Comparison of ENCODE assay signal across 12 cellular contexts in the genomic region with DNA sequence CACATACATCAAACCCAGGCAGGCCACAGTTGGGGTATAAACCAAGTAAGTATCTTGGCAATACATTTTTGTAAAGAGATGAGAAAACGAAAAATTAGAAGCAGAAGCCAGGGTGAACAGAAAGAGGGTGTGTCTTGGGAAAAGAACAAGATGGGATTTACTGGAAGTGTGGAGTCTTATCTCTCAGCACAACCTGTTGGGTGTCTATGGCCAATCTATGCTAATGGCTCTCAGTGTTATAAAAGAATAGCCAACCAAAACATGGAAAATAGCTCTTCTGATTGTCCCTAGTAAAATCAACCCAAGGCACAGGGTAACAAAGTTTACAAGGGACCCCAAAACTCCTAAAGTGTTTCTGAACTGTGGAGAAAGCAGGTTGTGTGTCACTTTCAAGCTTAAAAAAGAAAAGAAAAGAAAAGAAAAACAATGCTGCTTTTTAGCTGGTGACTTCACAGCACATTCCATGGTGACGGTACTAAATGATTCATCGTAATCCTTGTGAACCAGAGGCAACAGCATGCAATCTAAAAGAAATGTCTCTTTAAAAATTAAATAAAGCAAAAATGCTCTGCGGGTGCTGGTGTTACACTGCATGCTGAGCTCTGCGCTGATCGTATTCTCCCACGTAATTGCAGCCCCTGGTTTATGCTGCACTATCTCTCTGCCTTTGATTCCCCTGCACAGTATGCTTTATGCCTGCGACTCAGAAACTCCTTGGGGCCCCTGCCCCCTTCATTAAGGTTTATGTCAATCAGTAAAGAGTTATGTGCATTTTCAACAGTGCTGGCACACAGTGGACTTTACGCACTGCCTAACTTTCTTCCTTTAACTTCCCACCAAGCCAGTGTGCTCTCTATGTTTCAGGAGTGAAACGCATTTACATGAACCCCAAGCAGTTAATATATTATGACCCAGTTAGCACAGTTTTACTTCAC.
A peak's percentile ranks its signal among the peaks of the same experiment; 100 is the strongest.
DNase-seq lines count a peak whose midpoint lies in the region; ATAC-seq and TF ChIP-seq lines count a peak whose summit lies in the region.
"Had no signal": no experiment of that assay in that cellular context is flagged by ENCODE, and none has a peak within 500 bp of the region (broad histone marks: within the 10 kb centered on the region; RNA-seq: fewer than 3 reads in every experiment).

No MANE protein-coding gene starts in this region.

- H2AFZ ChIP-seq in PC-9, result 0 out of 2 replicates have a peak overlapping the region, but pooled peaks have one; percentile 43

- no peak overlapping the region for H3K4me3 ChIP-seq in PC-9
- H3K4me3 ChIP-seq in ectodermal cell (ENCODE audit: insufficient read depth, low read depth, low read length), result no peak overlapping the region

- no peaks in the 10 kb centered on the region for H4K20me1 ChIP-seq in PC-9 (ENCODE audit: insufficient read depth)

- peaks cover 31% of the 10 kb centered on the region for H3K4me1 Mint-ChIP-seq in neural crest cell

- H3K27ac Mint-ChIP-seq in neural crest cell (ENCODE audit: unreplicated experiment), result no peak overlapping the region

- DNase-seq in AG20443 (ENCODE audit: low spot score) (peak; percentile 77), PC-9 (no peak), neural crest cell (ENCODE audit: low read depth, low spot score) (no peak), DMS 273 treated with DMSO at 0.1 percent for 48 hours (lab: John Stamatoyannopoulos, UW) (no peak), activated gamma-delta T cell treated with Interleukin-2 at 50 U/mL for 16 hours (no peak)
- DNase-seq: cortex of kidney, NCI-H187 treated with DMSO at 0.1 percent for 48 hours, posterior cingulate gyrus, SIG-M5 had no signal

- intact Hi-C loops in PC-9 (cut with micrococcal nuclease; ENCODE audit: unreplicated experiment), result no loop called here

- no peaks in the 10 kb centered on the region for H3K36me3 Mint-ChIP-seq in neural crest cell (ENCODE audit: low read depth)

- H3F3A ChIP-seq in PC-9 (ENCODE audit: insufficient read depth, low read depth), result no peaks in the 10 kb centered on the region

- BruUV-seq in PC-9 (replicated peaks; lab: Mats Ljungman, UMichigan), result no TSS peak

- H3K4me2 ChIP-seq in PC-9, result peak overlapping the region; percentile 53

- H3K36me3 ChIP-seq in PC-9 (ENCODE audit: low read depth) (no peaks in the 10 kb centered on the region), ectodermal cell (ENCODE audit: control insufficient read depth, insufficient read depth, low read length) (no peaks in the 10 kb centered on the region)

- CTCF ChIA-PET in PC-9 (lab: Charles Lee), result no interaction called here

- no peaks in the 10 kb centered on the region for H3K79me2 ChIP-seq in PC-9 (ENCODE audit: low read depth)

- 48 to 58% methylated on average over 10 of the region's 10 CpGs for WGBS in ectodermal cell, 2 experiments

- POLR2A ChIA-PET in PC-9 (lab: Charles Lee; ENCODE audit: unreplicated experiment), result interaction anchor here (0.7 kb wide), 1 partner anchor 387 kb away, joined by 5 read pairs; no protein-coding TSS in a partner anchor

- TF ChIP-seq CTCF in PC-9 (conservative IDR thresholded peaks at IDR 0.05) (no peak), neural crest cell (conservative IDR thresholded peaks at IDR 0.05) (no peak)

- H3K9me2 ChIP-seq in PC-9 (ENCODE audit: insufficient read depth), result no peaks in the 10 kb centered on the region

- H3K9me3 Mint-ChIP-seq in neural crest cell, result no peaks in the 10 kb centered on the region

- no peaks in the 10 kb centered on the region for H3K9me3 ChIP-seq in PC-9 (ENCODE audit: insufficient read depth, low read depth)
- H3K9me3 ChIP-seq in ectodermal cell (ENCODE audit: control insufficient read depth, low read length), result no peaks in the 10 kb centered on the region

- H3K27ac ChIP-seq in PC-9 (peak overlapping the region; percentile 58), ectodermal cell (ENCODE audit: insufficient read depth, low read depth, low read length, poor library complexity, severe bottlenecking) (peak overlapping the region; percentile 60)

- no peaks in the 10 kb centered on the region for H3K27me3 ChIP-seq in PC-9 (ENCODE audit: insufficient read depth, low read depth)
- H3K27me3 ChIP-seq in ectodermal cell (ENCODE audit: control insufficient read depth, insufficient read depth, low read length, poor library complexity, severe bottlenecking), result no peaks in the 10 kb centered on the region

- H3K4me1 ChIP-seq in PC-9 (replicated peaks; ENCODE audit: insufficient read depth) (peaks cover 13% of the 10 kb centered on the region), ectodermal cell (ENCODE audit: control insufficient read depth, insufficient read depth, low read length) (peaks cover 27% of the 10 kb centered on the region)

- H3K27me3 Mint-ChIP-seq in neural crest cell (ENCODE audit: low read depth), result no peaks in the 10 kb centered on the region

- H3K4me3 Mint-ChIP-seq in neural crest cell, result peak overlapping the region; percentile 27

- ATAC-seq in GM19397 (IDR thresholded peaks at IDR 0.05; ENCODE audit: unreplicated experiment) (no peak), HG03159 (IDR thresholded peaks at IDR 0.05; ENCODE audit: unreplicated experiment) (no peak)
